8 cellular contexts compared by ENCODE assay signal in genomic region chr7:95434501-95435421, GRCh38. TPM values are rescaled to one million over a fixed set of nuclear protein-coding genes. Genes with fewer than 3 reads are reported as not detected.
DNase-seq lines count a peak whose midpoint lies in the region; ATAC-seq and TF ChIP-seq lines count a peak whose summit lies in the region.

PON2 (minus strand) TSS chr7:95435028; CDS start chr7:95434951, 77 bp downstream.

- H3K4me3 ChIP-seq in duodenal mucosa (ENCODE audit: low read depth in 1 of 2, low read length in 2 of 2), result peak within 1 kb of the TSS; percentile 75 to 84
- peak within 1 kb of the TSS; percentile 66 to 70 for H3K4me3 ChIP-seq in left lung

- TF ChIP-seq CTCF in AG09319 (IDR thresholded peaks at IDR 0.05; ENCODE audit: low read depth, low read length) (no peak), left lung (IDR thresholded peaks at IDR 0.05) (no peak)

- H3K9ac ChIP-seq in duodenal mucosa (ENCODE audit: low read depth in 1 of 2, low read length in 2 of 2), result peak within 1 kb of the TSS; percentile 67 to 81

- H3K27ac ChIP-seq in duodenal mucosa (ENCODE audit: low read depth, low read length), result peak within 1 kb of the TSS; percentile 84
- H3K27ac ChIP-seq in left lung, result peak within 1 kb of the TSS; percentile 92 to 93

- no peaks in the 10 kb centered on the region for H3K9me3 ChIP-seq in duodenal mucosa (ENCODE audit: control insufficient read depth in 1 of 2, low read length in 2 of 2)
- H3K9me3 ChIP-seq in left lung, result no peaks in the 10 kb centered on the region

- H3K36me3 ChIP-seq in duodenal mucosa (ENCODE audit: control insufficient read depth in 1 of 2, insufficient read depth in 2 of 2, low read length in 2 of 2) (no peaks in the 10 kb centered on the region), left lung (no peaks in the 10 kb centered on the region)

- H3K27me3 ChIP-seq in duodenal mucosa (ENCODE audit: control insufficient read depth in 1 of 2, insufficient read depth in 2 of 2, low read length in 2 of 2) (no peaks in the 10 kb centered on the region), left lung (no peaks in the 10 kb centered on the region)

- H3K4me1 ChIP-seq in duodenal mucosa (ENCODE audit: control insufficient read depth in 1 of 2, insufficient read depth in 2 of 2, low read length in 2 of 2) (peaks cover 14 to 18% of the 10 kb centered on the region in 2 donors), left lung (peaks cover 7 to 28% of the 10 kb centered on the region in 2 donors)

- intact Hi-C loops in left lung (cut with DNase I), result no loop called here

- peak; percentile 44 for DNase-seq in AG09319 (ENCODE audit: extremely low read depth, low read depth)
- peak; percentile 67 for DNase-seq in NCI-H226
- peak; percentile 47 to 52 for DNase-seq in activated CD4-positive, alpha-beta T cell treated with anti-CD3 and anti-CD28 coated beads, Interleukin-2, amount 50 U/mL, for 48 hours
- peak; percentile 86 to 95 for DNase-seq in left lung
- DNase-seq in stimulated activated CD4-positive, alpha-beta T cell treated with anti-CD3 and anti-CD28 coated beads, Interleukin-4, amount 100 ng/mL, for 1 hour, result peak; percentile 31

- ATAC-seq in GM18873 (IDR thresholded peaks at IDR 0.05; ENCODE audit: low FRiP score, unreplicated experiment) (peak; percentile 76), HG03095 (IDR thresholded peaks at IDR 0.05; ENCODE audit: unreplicated experiment) (peak; percentile 96), left lung (peak; percentile 97)

RNA-seq across cellular contexts. Expression of gene PON2, which starts in this region (rescaled TPM):
- total RNA-seq in left lung, result 100 to 1,000 TPM; 192 to 277 TPM

Comparison
In these comparisons a context has a peak if more than half of its experiments do, and no peak if none do; other contexts are left out.
1. Peak in every context shown above with its lines: DNase-seq, ATAC-seq, H3K4me3 ChIP-seq and H3K27ac ChIP-seq.
2. DNase-seq: peak in every context shown above with its lines; median percentile 90 in left lung; 67 in NCI-H226; 50 in activated CD4-positive, alpha-beta T cell treated with anti-CD3 and anti-CD28 coated beads, Interleukin-2, amount 50 U/mL, for 48 hours; 44 in AG09319; 31 in stimulated activated CD4-positive, alpha-beta T cell treated with anti-CD3 and anti-CD28 coated beads, Interleukin-4, amount 100 ng/mL, for 1 hour.